8 cellular contexts compared by ENCODE assay signal in genomic region chr12:4164591-4165558, GRCh38.
DNase-seq lines count a peak whose midpoint lies in the region; TF ChIP-seq lines count a peak whose summit lies in the region.

No MANE protein-coding gene starts in this region.

- in situ Hi-C loops in GM18951 (cut with MboI; ENCODE audit: low sequenced_read_pairs, unreplicated experiment) = no loop called here

- no peaks in the 10 kb centered on the region for H3K36me3 ChIP-seq in neural progenitor cell
- H3K36me3 ChIP-seq in thyroid gland = no peaks in the 10 kb centered on the region

- H3K36me3 Mint-ChIP-seq in neural progenitor cell = peaks cover 4% of the 10 kb centered on the region

- no peaks in the 10 kb centered on the region for H3K79me2 ChIP-seq in neural progenitor cell (ENCODE audit: low read depth)

- DNase-seq in HL-60 (ENCODE audit: low read depth in 1 of 2, low spot score in 1 of 2) = peak in 1 of 2 experiments; percentile 21
- DNase-seq in activated T-cell treated with anti-CD3 and anti-CD28 coated beads, Interleukin-2, amount 50 U/mL, for 48 hours = peak; percentile 82 to 84
- peak; percentile 37 for DNase-seq in fibroblast of peridontal ligament (ENCODE audit: extremely low read depth)
- DNase-seq in neural progenitor cell (ENCODE audit: low spot score) = peak; percentile 66
- peak; percentile 70 to 79 for DNase-seq in thyroid gland
- DNase-seq in DMS153 (lab: John Stamatoyannopoulos, UW) = no peak
- DNase-seq in NCI-H2196 (lab: John Stamatoyannopoulos, UW; ENCODE audit: unreplicated experiment) = no peak

- peak overlapping the region; percentile 98 for H2AFZ ChIP-seq in neural progenitor cell (replicated peaks)

- intact Hi-C loops in thyroid gland (cut with DNase I) = no loop called here

- H3F3A ChIP-seq in neural progenitor cell (ENCODE audit: low read depth) = no peaks in the 10 kb centered on the region

- H3K27ac ChIP-seq in HL-60 (replicated peaks) (peak overlapping the region; percentile 35), neural progenitor cell (no peak overlapping the region), thyroid gland (peak overlapping the region in 1 of 3 donors; percentile 19)

- no peaks in the 10 kb centered on the region for H4K20me1 ChIP-seq in neural progenitor cell (ENCODE audit: low read depth)

- peaks cover 5% of the 10 kb centered on the region for H3K27me3 Mint-ChIP-seq in neural progenitor cell (ENCODE audit: insufficient read depth, low read depth)

- TF ChIP-seq POLR2A in GM18951 (IDR thresholded peaks at IDR 0.05; ENCODE audit: extremely low read depth, insufficient read depth, insufficient read length) (peak; percentile 62), thyroid gland (IDR thresholded peaks at IDR 0.05) (peak in 1 of 2 donors; percentile 36)

- no peaks in the 10 kb centered on the region for H3K4me1 ChIP-seq in neural progenitor cell
- H3K4me1 ChIP-seq in thyroid gland = peaks cover 4 to 34% of the 10 kb centered on the region in 2 donors

- H3K9ac ChIP-seq in neural progenitor cell = no peak overlapping the region

- peak overlapping the region; percentile 23 for H3K27ac Mint-ChIP-seq in neural progenitor cell

- H3K4me3 Mint-ChIP-seq in neural progenitor cell = peak overlapping the region; percentile 77

- H3K9me3 ChIP-seq in neural progenitor cell (ENCODE audit: low read depth) = no peaks in the 10 kb centered on the region
- H3K9me3 ChIP-seq in thyroid gland = no peaks in the 10 kb centered on the region

- WGBS in thyroid gland, 2 donors = 19 to 21% methylated on average over 35 to 46 of the region's 61 CpGs

- peak overlapping the region; percentile 82 for H3K4me2 ChIP-seq in neural progenitor cell

- H3K27me3 ChIP-seq in HL-60 (ENCODE audit: insufficient read depth, poor library complexity, severe bottlenecking) (no peaks in the 10 kb centered on the region), neural progenitor cell (peaks cover 25% of the 10 kb centered on the region), thyroid gland (no peaks in the 10 kb centered on the region)

- H3K4me3 ChIP-seq in HL-60 (replicated peaks; ENCODE audit: insufficient read depth, low read length) = no peak overlapping the region; the same call in 1 of the 2 replicates
- peak overlapping the region; percentile 37 for H3K4me3 ChIP-seq in neural progenitor cell
- peak overlapping the region in 2 of 3 donors; percentile 21 to 41 for H3K4me3 ChIP-seq in thyroid gland (replicated peaks in 1 of 3)

- peaks cover 9% of the 10 kb centered on the region for H3K9me3 Mint-ChIP-seq in neural progenitor cell

- no peak for TF ChIP-seq CTCF in HL-60 (IDR thresholded peaks at IDR 0.05; ENCODE audit: insufficient read depth, low read length)
- no peak for TF ChIP-seq CTCF in neural progenitor cell (IDR thresholded peaks at IDR 0.05)
- TF ChIP-seq CTCF in thyroid gland (IDR thresholded peaks at IDR 0.05) = no peak

- H3K4me1 Mint-ChIP-seq in neural progenitor cell = peaks cover 10% of the 10 kb centered on the region

Comparison
In these comparisons a context has a peak if more than half of its experiments do, and no peak if none do; other contexts are left out.
1. DNase-seq: peak in activated T-cell treated with anti-CD3 and anti-CD28 coated beads, Interleukin-2, amount 50 U/mL, for 48 hours (2 of 2), fibroblast of peridontal ligament (single experiment), neural progenitor cell (single experiment) and thyroid gland (2 of 2); none in DMS153 (single experiment) and NCI-H2196 (single experiment).